Comparison of ENCODE assay signal across 10 cellular contexts in genomic region chr2:42922790-42923631, GRCh38.
DNase-seq lines count a peak whose midpoint lies in the region; ATAC-seq, FAIRE-seq and TF ChIP-seq lines count a peak whose summit lies in the region.
"Had no signal": no experiment of that assay in that cellular context is flagged by ENCODE, and none has a peak within 500 bp of the region (broad histone marks: within the 10 kb centered on the region; RNA-seq: fewer than 3 reads in every experiment).

No MANE protein-coding gene starts in this region.

- H3K4me2 ChIP-seq in endothelial cell of umbilical vein (ENCODE audit: insufficient read depth, low read length) = no peak overlapping the region

- H3K9me1 ChIP-seq in endothelial cell of umbilical vein (replicated peaks; ENCODE audit: control insufficient read depth, extremely low read depth, insufficient read depth, low read length) = no peaks in the 10 kb centered on the region

- TF ChIP-seq CTCF in NB4 (IDR thresholded peaks at IDR 0.05; ENCODE audit: low read depth, low read length) = no peak
- no peak for TF ChIP-seq CTCF in endothelial cell of umbilical vein (IDR thresholded peaks at IDR 0.05; ENCODE audit: extremely low read depth in 1 of 2, insufficient read depth in 1 of 2, low read depth in 1 of 2, low read length in 2 of 2)
- TF ChIP-seq CTCF in tibial artery (IDR thresholded peaks at IDR 0.05) = peak in 1 of 2 experiments; percentile 11
- no peak for TF ChIP-seq CTCF in D721Med (IDR thresholded peaks at IDR 0.05; ENCODE audit: insufficient read depth, missing control alignments)

- FAIRE-seq in endothelial cell of umbilical vein (lab: Jason Lieb, UNC) (peak; percentile 73), D721Med (lab: Jason Lieb, UNC) (no peak)

- H3K27me3 ChIP-seq in endothelial cell of umbilical vein (ENCODE audit: control insufficient read depth in 2 of 2, insufficient read depth in 2 of 2, low read length in 2 of 2) = no peaks in the 10 kb centered on the region
- no peaks in the 10 kb centered on the region for H3K27me3 ChIP-seq in tibial artery
- H3K27me3 ChIP-seq: dorsolateral prefrontal cortex had no signal

- H4K20me1 ChIP-seq in endothelial cell of umbilical vein (replicated peaks; ENCODE audit: control insufficient read depth, extremely low read depth, insufficient read depth, low read length) = no peaks in the 10 kb centered on the region

- dilution Hi-C loops in endothelial cell of umbilical vein (cut with MboI; ENCODE audit: extremely low pct_ligation_motif_present, low sequenced_read_pairs) = no loop called here

- H3K4me1 ChIP-seq in endothelial cell of umbilical vein (ENCODE audit: control insufficient read depth, extremely low read depth, insufficient read depth, low read length) (peaks cover 52% of the 10 kb centered on the region), tibial artery (peaks cover 15 to 80% (median 71%) of the 10 kb centered on the region in 4 donors)

- H3K36me3 ChIP-seq in endothelial cell of umbilical vein (ENCODE audit: control insufficient read depth in 2 of 2, extremely low read depth in 1 of 2, insufficient read depth in 2 of 2, low read length in 2 of 2) = no peaks in the 10 kb centered on the region
- no peaks in the 10 kb centered on the region for H3K36me3 ChIP-seq in tibial artery

- H3K9me3 ChIP-seq in endothelial cell of umbilical vein (replicated peaks; ENCODE audit: control insufficient read depth, insufficient read depth, low read length) (no peaks in the 10 kb centered on the region), tibial artery (no peaks in the 10 kb centered on the region)

- H3K79me2 ChIP-seq in endothelial cell of umbilical vein (ENCODE audit: control insufficient read depth, insufficient read depth, low read length) = no peaks in the 10 kb centered on the region

- H3K4me3 ChIP-seq in NB4 (ENCODE audit: low read depth, low read length) = no peak overlapping the region
- H3K4me3 ChIP-seq in endothelial cell of umbilical vein (replicated peaks in 1 of 3; ENCODE audit: insufficient read depth in 1 of 3, low read depth in 1 of 3, low read length in 3 of 3) = no peak overlapping the region
- peak overlapping the region in 1 of 2 donors; percentile 2 for H3K4me3 ChIP-seq in tibial artery
- H3K4me3 ChIP-seq: dorsolateral prefrontal cortex had no signal

- intact Hi-C loops in endothelial cell of umbilical vein (cut with micrococcal nuclease) = no loop called here
- intact Hi-C loops in tibial artery (cut with DNase I; ENCODE audit: low total_unique reads) = no loop called here

- no peak overlapping the region for H2AFZ ChIP-seq in endothelial cell of umbilical vein (ENCODE audit: low read depth, low read length)

- ATAC-seq in HG03039 (IDR thresholded peaks at IDR 0.05; ENCODE audit: unreplicated experiment) (no peak), GM19035 (IDR thresholded peaks at IDR 0.05; ENCODE audit: unreplicated experiment) (no peak), HG02623 (IDR thresholded peaks at IDR 0.05; ENCODE audit: unreplicated experiment) (no peak)
- ATAC-seq: stimulated activated effector memory CD8-positive, alpha-beta T cell treated with anti-CD3 and anti-CD28 coated beads, Interleukin-12 subunit alpha, Interleukin-12 subunit beta, amount 100 ng/mL, for 72 hours had no signal

- CTCF ChIA-PET in endothelial cell of umbilical vein (lab: Charles Lee) = interaction anchor here (2.4 kb wide), 1 partner anchor 43 kb away, joined by 10 read pairs; no protein-coding TSS in a partner anchor

- TF ChIP-seq POLR2A in NB4 (IDR thresholded peaks at IDR 0.05; ENCODE audit: extremely low read depth, insufficient read length) (no peak), endothelial cell of umbilical vein (IDR thresholded peaks at IDR 0.05; ENCODE audit: low read depth, low read length) (no peak)

- POLR2A ChIA-PET in endothelial cell of umbilical vein (lab: Charles Lee) = no interaction called here

- no TSS peak for BruUV-seq in endothelial cell of umbilical vein (replicated peaks; lab: Mats Ljungman, UMichigan)

- no peak overlapping the region for H3K9ac ChIP-seq in endothelial cell of umbilical vein (replicated peaks; ENCODE audit: extremely low read depth, insufficient read depth, low read length)

- DNase-seq in NB4 (ENCODE audit: low read depth) (peak; percentile 46), endothelial cell of umbilical vein (ENCODE audit: low read depth, low spot score) (no peak), lung microvascular endothelial cell (ENCODE audit: low read depth in 2 of 2) (peak; percentile 38 to 51), tibial artery (peak; percentile 84 to 90), D721Med (ENCODE audit: insufficient read length, low spot score) (no peak)

- peak overlapping the region; percentile 91 for H3K27ac ChIP-seq in endothelial cell of umbilical vein (ENCODE audit: insufficient read depth, low read depth, low read length)
- H3K27ac ChIP-seq in tibial artery = peak overlapping the region; percentile 85 to 92

TF ChIP-seq in endothelial cell of umbilical vein, 7 proteins besides CTCF, POLR2A, EP300 and RAD21:
- TF ChIP-seq MYC (IDR thresholded peaks at IDR 0.05; ENCODE audit: low read depth, low read length) = no peak
- TF ChIP-seq EZH2 (IDR thresholded peaks at IDR 0.05; ENCODE audit: borderline replicate concordance, low read depth, low read length, severe bottlenecking) = no peak
- no peak for TF ChIP-seq POLR2AphosphoS5 (IDR thresholded peaks at IDR 0.05; ENCODE audit: insufficient read depth, low read depth, low read length)
- no peak for TF ChIP-seq FOS (IDR thresholded peaks at IDR 0.05; ENCODE audit: borderline replicate concordance, insufficient read depth, low read length)
- TF ChIP-seq MAX (IDR thresholded peaks at IDR 0.05; ENCODE audit: insufficient read depth, insufficient read length) = no peak
- TF ChIP-seq GATA2 (IDR thresholded peaks at IDR 0.05; ENCODE audit: insufficient read depth, insufficient read length, low read depth, low read length) = no peak
- TF ChIP-seq JUN (IDR thresholded peaks at IDR 0.05; ENCODE audit: borderline replicate concordance, insufficient read depth, insufficient read length, low read depth) = no peak
TF ChIP-seq in endothelial cell of umbilical vein: peak in this region for 0.

Comparison
In these comparisons a context has a peak if more than half of its experiments do, and no peak if none do; other contexts are left out.
1. DNase-seq: peak in NB4 (single experiment), lung microvascular endothelial cell (2 of 2) and tibial artery (2 of 2); none in endothelial cell of umbilical vein (single experiment) and D721Med (single experiment).